In the genomic region with DNA sequence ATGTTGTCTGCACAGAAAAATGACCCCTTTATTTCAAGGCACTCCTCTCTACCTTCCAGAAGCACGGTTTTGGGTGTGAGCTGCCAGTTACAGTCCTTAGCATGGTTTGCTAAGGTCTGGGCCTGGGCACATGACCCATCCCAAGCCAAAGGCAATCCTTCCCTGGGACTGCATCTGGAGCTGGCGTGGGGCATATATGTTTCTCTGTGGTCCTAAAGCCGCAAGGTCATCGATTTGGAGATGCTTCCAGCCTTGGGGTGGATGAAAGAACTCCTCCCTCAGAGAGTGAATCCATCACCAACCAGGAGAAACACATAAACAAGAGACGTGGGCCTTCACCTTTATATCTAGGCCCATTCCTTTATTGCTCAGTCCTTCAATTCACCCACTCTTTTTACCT, we compare ENCODE assay signal across 26 cellular contexts.
"Had no signal": no experiment of that assay in that cellular context is flagged by ENCODE, and none has a peak within 500 bp of the region (broad histone marks: within the 10 kb centered on the region; RNA-seq: fewer than 3 reads in every experiment).

No MANE protein-coding gene starts in this region.

- ATAC-seq: activated T-cell treated with anti-CD3 and anti-CD28 coated beads, Interleukin-2, amount 50 U/mL, for 72 hours; PC-3; SK-N-SH treated with all-trans-retinoic acid at 6 μM for 48 hours; WTC11 had no signal

- H3K9me3 Mint-ChIP-seq: activated CD4-positive, alpha-beta memory T cell treated with anti-CD3 and anti-CD28 coated beads for 36 hours; activated CD4-positive, alpha-beta T cell treated with anti-CD3 and anti-CD28 coated beads, Interleukin-2, amount 10 ng/mL, durations not matched to agents 7 days and 5 days; activated naive CD4-positive, alpha-beta T cell treated with anti-CD3 and anti-CD28 coated beads, Interleukin-2, amount 50 U/mL, for 24 hours; activated T-cell treated with anti-CD3 and anti-CD28 coated beads, Interleukin-2, amount 50 U/mL, for 72 hours; activated T-helper 2 cell treated with anti-CD3 and anti-CD28 coated beads, Interferon-gamma antibody, Interleukin-2, Interleukin-4, amounts not matched to agents 10 μg/mL and 5 μg/mL and 100 μg/mL, durations not matched to agents 14 hours and 24 hours and 36 hours; T-helper 1 cell treated with Interleukin-12 subunit alpha and Interleukin-12 subunit beta and Interleukin-4 antibody, amounts not matched to agents 30 μg/mL and 1 μg/mL, for 36 hours; WTC11 had no signal

- H3K36me3 ChIP-seq: cardiac muscle cell, SJSA1 had no signal

- H3K27ac Mint-ChIP-seq: activated CD4-positive, alpha-beta memory T cell treated with anti-CD3 and anti-CD28 coated beads for 36 hours; activated CD4-positive, alpha-beta T cell treated with anti-CD3 and anti-CD28 coated beads, Interleukin-2, amount 10 ng/mL, durations not matched to agents 7 days and 5 days; activated naive CD4-positive, alpha-beta T cell treated with anti-CD3 and anti-CD28 coated beads, Interleukin-2, amount 50 U/mL, for 24 hours; activated T-cell treated with anti-CD3 and anti-CD28 coated beads, Interleukin-2, amount 50 U/mL, for 72 hours; activated T-helper 2 cell treated with anti-CD3 and anti-CD28 coated beads, Interferon-gamma antibody, Interleukin-2, Interleukin-4, amounts not matched to agents 10 μg/mL and 5 μg/mL and 100 μg/mL, durations not matched to agents 14 hours and 24 hours and 36 hours; T-helper 1 cell treated with Interleukin-12 subunit alpha and Interleukin-12 subunit beta and Interleukin-4 antibody, amounts not matched to agents 30 μg/mL and 1 μg/mL, for 36 hours; WTC11 had no signal

- DNase-seq: activated CD4-positive, alpha-beta memory T cell treated with anti-CD3 and anti-CD28 coated beads for 36 hours; activated CD4-positive, alpha-beta T cell treated with anti-CD3 and anti-CD28 coated beads, Interleukin-2, amount 10 ng/mL, durations not matched to agents 7 days and 5 days; activated CD4-positive, CD25-positive, alpha-beta regulatory T cell treated with anti-CD3 and anti-CD28 coated beads, Interleukin-2, amount 50 U/mL, for 72 hours; activated naive CD4-positive, alpha-beta T cell; activated T-cell treated with anti-CD3 and anti-CD28 coated beads, Interleukin-2, amount 50 U/mL, for 72 hours; KG1; NCI-H1048; NCI-H146; NCI-H187 treated with DMSO at 0.1 percent for 48 hours; NCI-H2081 treated with DMSO at 0.1 percent for 48 hours; NCI-H446; NCI-H524; PC-3; SHP77; SW 1271; T-helper 9 cell had no signal

- H3K9me3 ChIP-seq: SJSA1 had no signal

- H3K4me3 Mint-ChIP-seq: activated CD4-positive, alpha-beta memory T cell treated with anti-CD3 and anti-CD28 coated beads for 36 hours; activated CD4-positive, alpha-beta T cell treated with anti-CD3 and anti-CD28 coated beads, Interleukin-2, amount 10 ng/mL, durations not matched to agents 7 days and 5 days; activated naive CD4-positive, alpha-beta T cell treated with anti-CD3 and anti-CD28 coated beads, Interleukin-2, amount 50 U/mL, for 24 hours; activated T-cell treated with anti-CD3 and anti-CD28 coated beads, Interleukin-2, amount 50 U/mL, for 72 hours; brain; T-helper 1 cell treated with Interleukin-12 subunit alpha and Interleukin-12 subunit beta and Interleukin-4 antibody, amounts not matched to agents 30 μg/mL and 1 μg/mL, for 36 hours; WTC11 had no signal

- FAIRE-seq: astrocyte, RCC 7860 had no signal

- H3K27me3 Mint-ChIP-seq: activated CD4-positive, alpha-beta memory T cell treated with anti-CD3 and anti-CD28 coated beads for 36 hours; activated CD4-positive, alpha-beta T cell treated with anti-CD3 and anti-CD28 coated beads, Interleukin-2, amount 10 ng/mL, durations not matched to agents 7 days and 5 days; activated naive CD4-positive, alpha-beta T cell treated with anti-CD3 and anti-CD28 coated beads, Interleukin-2, amount 50 U/mL, for 24 hours; brain had no signal

- H3K36me3 Mint-ChIP-seq: activated CD4-positive, alpha-beta memory T cell treated with anti-CD3 and anti-CD28 coated beads for 36 hours; brain; WTC11 had no signal

- H3K4me3 ChIP-seq: cardiac muscle cell, SJSA1 had no signal

- H3K27ac ChIP-seq: cardiac muscle cell, SJSA1 had no signal

- H3K27me3 ChIP-seq: cardiac muscle cell, SJSA1 had no signal

- H3K4me1 Mint-ChIP-seq: activated CD4-positive, alpha-beta T cell treated with anti-CD3 and anti-CD28 coated beads, Interleukin-2, amount 10 ng/mL, durations not matched to agents 7 days and 5 days; activated naive CD4-positive, alpha-beta T cell treated with anti-CD3 and anti-CD28 coated beads, Interleukin-2, amount 50 U/mL, for 24 hours; brain had no signal
